7 cellular contexts compared by ENCODE assay signal in the genomic region with DNA sequence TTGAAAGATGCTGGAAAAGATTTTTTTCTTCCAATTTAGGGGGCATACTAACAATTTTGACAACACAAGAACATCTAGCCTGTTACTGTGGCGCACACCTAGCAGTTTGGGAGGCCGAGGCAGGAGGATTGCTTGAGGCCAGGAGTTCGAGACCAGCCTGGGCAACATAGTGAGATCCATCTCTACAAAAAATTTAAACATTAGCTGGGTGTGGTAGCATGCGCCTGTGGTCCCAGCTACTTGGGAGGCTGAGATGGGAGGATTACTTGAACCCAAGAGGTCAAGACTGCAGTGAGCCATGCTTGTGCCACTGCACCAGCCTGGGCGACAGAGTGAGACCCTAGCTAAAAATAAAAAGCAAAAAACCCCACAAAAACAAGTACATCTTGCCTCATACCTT.
"Had no signal": no experiment of that assay in that cellular context is flagged by ENCODE, and none has a peak within 500 bp of the region (broad histone marks: within the 10 kb centered on the region; RNA-seq: fewer than 3 reads in every experiment).

No MANE protein-coding gene starts in this region.

- H3K27ac ChIP-seq: HL-60 had no signal

- H3K4me3 ChIP-seq: GM23338 had no signal

- H3K4me2 ChIP-seq: GM23338 had no signal

- FAIRE-seq: H1, HepG2 had no signal

- ATAC-seq: GM23338, HepG2 had no signal

- H2AFZ ChIP-seq: GM23338 had no signal

- DNase-seq: H9, HCEC 1CT, HFFc6 had no signal
